ENCODE assay signal across 9 cellular contexts in genomic region chr10:86349474-86349873, GRCh38. TPM values are rescaled to one million over a fixed set of nuclear protein-coding genes. Genes with fewer than 3 reads are reported as not detected.
DNase-seq lines count a peak whose midpoint lies in the region; TF ChIP-seq lines count a peak whose summit lies in the region.
"Had no signal": no experiment of that assay in that cellular context is flagged by ENCODE, and none has a peak within 500 bp of the region (broad histone marks: within the 10 kb centered on the region; RNA-seq: fewer than 3 reads in every experiment).

No MANE protein-coding gene starts in this region.

- no peak overlapping the region for H3K27ac ChIP-seq in HEK293 (ENCODE audit: extremely low read depth, low read depth, low read length)

- H3K9me3 ChIP-seq in HEK293 (ENCODE audit: control insufficient read depth, insufficient read depth, low read depth, low read length): no peaks in the 10 kb centered on the region

- DNase-seq in EH (ENCODE audit: low read depth) (peak; percentile 25), SK-N-DZ (ENCODE audit: low spot score) (peak; percentile 85), islet precursor cell (peak; percentile 86), GM03348 (ENCODE audit: low spot score) (no peak), dedifferentiated amniotic fluid mesenchymal stem cell (ENCODE audit: extremely low spot score) (no peak)
- no peak for DNase-seq in activated CD4-positive, CD25-positive, alpha-beta regulatory T cell treated with anti-CD3 and anti-CD28 coated beads, Interleukin-2, amount 50 U/mL, for 72 hours
- no peak for DNase-seq in activated CD4-positive, alpha-beta T cell treated with anti-CD3 and anti-CD28 coated beads, Interleukin-2, amount 50 U/mL, for 4 hours
- DNase-seq: activated naive CD8-positive, alpha-beta T cell treated with anti-CD3 and anti-CD28 coated beads, Interleukin-2, amount 10 ng/mL, durations not matched to agents 7 days and 5 days had no signal

- peak; percentile 92 for TF ChIP-seq CTCF in HEK293 (tag by site-specific recombination; IDR thresholded peaks at IDR 0.05)

- POLR2A ChIA-PET in HEK293 (lab: Yijun Ruan, JAX): no interaction called here

- no peak overlapping the region for H3K4me3 ChIP-seq in HEK293 (ENCODE audit: low read depth, low read length)

- H3K36me3 ChIP-seq in HEK293 (ENCODE audit: control insufficient read depth in 2 of 2, insufficient read depth in 1 of 2, low read length in 2 of 2): no peaks in the 10 kb centered on the region

- no peaks in the 10 kb centered on the region for H3K4me1 ChIP-seq in HEK293 (ENCODE audit: control insufficient read depth, insufficient read depth, low read length)

- CTCF ChIA-PET in HEK293 (lab: Yijun Ruan, JAX): interaction anchor here (0.6 to 3.1 kb wide), 8 partner anchors 11 to 691 kb away, joined by 3 to 34 read pairs (median 3); no protein-coding TSS in a partner anchor

TF ChIP-seq in HEK293, 187 proteins besides CTCF, POLR2A, EP300 and RAD21:
- TF ChIP-seq OVOL3 (tag by site-specific recombination; IDR thresholded peaks at IDR 0.05) (no peak), GLI4 (tag by site-specific recombination; IDR thresholded peaks at IDR 0.05) (no peak), OSR2 (tag by site-specific recombination; IDR thresholded peaks at IDR 0.05) (no peak), ZNF174 (tag by site-specific recombination; IDR thresholded peaks at IDR 0.05) (no peak), ZNF354C (tag by site-specific recombination; IDR thresholded peaks at IDR 0.05; ENCODE audit: borderline replicate concordance, low read depth) (no peak), ZBTB17 (tag by site-specific recombination; IDR thresholded peaks at IDR 0.05) (no peak), MZF1 (tag by site-specific recombination; IDR thresholded peaks at IDR 0.05; ENCODE audit: borderline replicate concordance) (no peak), ZNF658 (tag by site-specific recombination; IDR thresholded peaks at IDR 0.05) (no peak), ZSCAN4 (tag by site-specific recombination; IDR thresholded peaks at IDR 0.05) (no peak), ZNF2 (tag by site-specific recombination; IDR thresholded peaks at IDR 0.05) (peak; percentile 59; the same call in 1 of the 2 replicates), KLF9 (tag by site-specific recombination; IDR thresholded peaks at IDR 0.05; ENCODE audit: low read depth) (no peak), ZIC2 (tag by site-specific recombination; IDR thresholded peaks at IDR 0.05) (0 out of 2 replicates have a peak, but pooled peaks have one; percentile 20), ZNF266 (tag by site-specific recombination; IDR thresholded peaks at IDR 0.05; ENCODE audit: low read depth) (no peak), ZNF580 (tag by site-specific recombination; IDR thresholded peaks at IDR 0.05) (no peak), ZNF311 (tag by site-specific recombination; IDR thresholded peaks at IDR 0.05; ENCODE audit: borderline replicate concordance) (no peak), ZNF23 (tag by site-specific recombination; IDR thresholded peaks at IDR 0.05; ENCODE audit: borderline replicate concordance) (no peak), ZNF510 (tag by site-specific recombination; IDR thresholded peaks at IDR 0.05; ENCODE audit: insufficient replicate concordance) (no peak), ZNF677 (tag by site-specific recombination; IDR thresholded peaks at IDR 0.05) (no peak), ZNF426 (tag by site-specific recombination; IDR thresholded peaks at IDR 0.05) (no peak), AEBP2 (tag by site-specific recombination; IDR thresholded peaks at IDR 0.05; ENCODE audit: borderline replicate concordance) (no peak), SP2 (tag by site-specific recombination; IDR thresholded peaks at IDR 0.05) (no peak), PRDM6 (tag by site-specific recombination; IDR thresholded peaks at IDR 0.05) (no peak), KLF8 (tag by site-specific recombination; IDR thresholded peaks at IDR 0.05) (no peak), BCL11B (tag by site-specific recombination; IDR thresholded peaks at IDR 0.05; ENCODE audit: low read depth) (no peak), MEIS1 (CRISPR knock-in tag; IDR thresholded peaks at IDR 0.05; ENCODE audit: borderline replicate concordance) (no peak), ZNF660 (tag by site-specific recombination; IDR thresholded peaks at IDR 0.05) (0 out of 2 replicates have a peak, but pooled peaks have one; percentile 43)

RNA-seq across cellular contexts. Expression of gene GRID1, which starts 17.1 kb away (rescaled TPM):
- 7.1 and 8.1 TPM in 2 replicates for polyA plus RNA-seq in SK-N-DZ (2014; cell fraction: cytosol; rRNA removed)
- polyA plus RNA-seq in SK-N-DZ (2014; cell fraction: nucleus; rRNA removed): 4.2 and 6.2 TPM in 2 replicates

Comparison
In these comparisons a context has a peak if more than half of its experiments do, and no peak if none do; other contexts are left out.
1. DNase-seq: peak in EH (single experiment), SK-N-DZ (single experiment) and islet precursor cell (single experiment); none in activated CD4-positive, CD25-positive, alpha-beta regulatory T cell treated with anti-CD3 and anti-CD28 coated beads, Interleukin-2, amount 50 U/mL, for 72 hours (single experiment), activated CD4-positive, alpha-beta T cell treated with anti-CD3 and anti-CD28 coated beads, Interleukin-2, amount 50 U/mL, for 4 hours (0 of 2), GM03348 (single experiment) and dedifferentiated amniotic fluid mesenchymal stem cell (single experiment).